ENCODE assay signal across 1 cellular context in the genomic region with DNA sequence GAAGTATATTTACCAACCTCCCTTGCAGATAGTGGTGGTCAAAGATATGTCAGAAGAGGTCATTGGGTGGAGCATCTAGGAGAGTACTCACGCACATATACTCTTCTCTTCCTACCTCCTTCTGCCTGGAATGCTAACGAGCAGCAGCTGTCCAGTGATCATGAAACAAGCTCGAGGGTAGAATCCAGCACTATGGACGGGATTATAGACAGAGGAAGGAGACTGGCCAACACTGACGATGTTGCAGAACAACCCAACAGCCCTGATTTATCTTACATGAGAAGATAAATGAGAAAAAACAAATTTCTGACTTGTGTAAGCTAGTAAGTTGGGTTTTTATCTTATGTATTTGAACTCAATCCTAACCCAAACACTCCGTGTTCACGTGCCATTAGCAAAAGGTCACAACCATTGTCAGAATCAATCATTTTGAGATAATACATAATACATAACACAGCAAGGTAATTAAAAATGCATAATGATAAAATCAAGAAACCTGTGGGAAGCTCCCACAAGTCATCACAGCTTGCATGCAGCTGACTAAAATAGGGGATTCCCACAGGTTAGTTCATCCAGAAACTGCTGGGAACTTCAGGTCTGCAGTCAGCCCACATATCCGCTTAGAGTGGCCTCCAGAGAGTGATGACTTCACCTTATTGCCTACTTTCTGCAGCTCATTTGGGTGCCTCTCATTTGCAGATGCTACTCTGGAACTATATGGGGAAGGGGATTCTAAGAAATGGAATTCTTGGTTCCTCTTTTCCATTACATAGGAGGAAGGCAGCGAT.
TF ChIP-seq lines count a peak whose summit lies in the region.

No MANE protein-coding gene starts in this region.

TF ChIP-seq in GM12878, 131 proteins besides CTCF, POLR2A, EP300 and RAD21 (continued from another document and continues in another):
- TF ChIP-seq, protein P1, sequence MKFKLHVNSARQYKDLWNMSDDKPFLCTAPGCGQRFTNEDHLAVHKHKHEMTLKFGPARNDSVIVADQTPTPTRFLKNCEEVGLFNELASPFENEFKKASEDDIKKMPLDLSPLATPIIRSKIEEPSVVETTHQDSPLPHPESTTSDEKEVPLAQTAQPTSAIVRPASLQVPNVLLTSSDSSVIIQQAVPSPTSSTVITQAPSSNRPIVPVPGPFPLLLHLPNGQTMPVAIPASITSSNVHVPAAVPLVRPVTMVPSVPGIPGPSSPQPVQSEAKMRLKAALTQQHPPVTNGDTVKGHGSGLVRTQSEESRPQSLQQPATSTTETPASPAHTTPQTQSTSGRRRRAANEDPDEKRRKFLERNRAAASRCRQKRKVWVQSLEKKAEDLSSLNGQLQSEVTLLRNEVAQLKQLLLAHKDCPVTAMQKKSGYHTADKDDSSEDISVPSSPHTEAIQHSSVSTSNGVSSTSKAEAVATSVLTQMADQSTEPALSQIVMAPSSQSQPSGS (IDR thresholded peaks at IDR 0.05; ENCODE audit: low read length), result peak; percentile 100
- TF ChIP-seq KAT2A (conservative IDR thresholded peaks at IDR 0.05; ENCODE audit: control insufficient read depth, low read depth, low read length) (no peak), FOXM1 (IDR thresholded peaks at IDR 0.05; ENCODE audit: low read depth, low read length) (peak; percentile 95), POU2F2 (IDR thresholded peaks at IDR 0.05; ENCODE audit: borderline replicate concordance, low read depth, low read length) (peak; percentile 55; the same call in 1 of the 3 replicates), ZNF217 (IDR thresholded peaks at IDR 0.05) (peak; percentile 61; the same call in 1 of the 2 replicates), NR2C1 (IDR thresholded peaks at IDR 0.05) (no peak; the same call in 1 of the 2 replicates), GABPA (IDR thresholded peaks at IDR 0.05; ENCODE audit: low read depth) (peak; percentile 48; the same call in 1 of the 2 replicates), POLR2AphosphoS5 (IDR thresholded peaks at IDR 0.05; ENCODE audit: low read length) (no peak), EED (IDR thresholded peaks at IDR 0.05; ENCODE audit: low read depth) (peak; percentile 94), JUNB (IDR thresholded peaks at IDR 0.05) (peak; percentile 88), RAD51 (IDR thresholded peaks at IDR 0.05) (peak; percentile 50), IRF4 (IDR thresholded peaks at IDR 0.05; ENCODE audit: low read depth, low read length) (peak; percentile 83), NBN (IDR thresholded peaks at IDR 0.05) (0 out of 2 replicates have a peak, but pooled peaks have one; percentile 23), MTA2 (IDR thresholded peaks at IDR 0.05; ENCODE audit: low read depth) (peak; percentile 92), NFIC (IDR thresholded peaks at IDR 0.05; ENCODE audit: low read depth, low read length) (peak; percentile 97), EGR1 (IDR thresholded peaks at IDR 0.05; ENCODE audit: borderline replicate concordance in 1 of 2, low read depth in 2 of 2, low read length in 2 of 2) (no peak), SMAD1 (IDR thresholded peaks at IDR 0.05; ENCODE audit: low read depth, partially characterized antibody) (peak; percentile 81), PML (IDR thresholded peaks at IDR 0.05; ENCODE audit: low read length) (0 out of 2 replicates have a peak, but pooled peaks have one; percentile 69), YY1 (IDR thresholded peaks at IDR 0.05; ENCODE audit: low read depth, low read length) (0 out of 2 replicates have a peak, but pooled peaks have one; percentile 31), BACH1 (IDR thresholded peaks at IDR 0.05; ENCODE audit: borderline replicate concordance) (no peak), ZZZ3 (IDR thresholded peaks at IDR 0.05; ENCODE audit: control insufficient read depth, insufficient read length, low read depth) (no peak), TCF7 (IDR thresholded peaks at IDR 0.05; ENCODE audit: borderline replicate concordance) (peak; percentile 49; the same call in 1 of the 2 replicates), MTA3 (IDR thresholded peaks at IDR 0.05; ENCODE audit: borderline replicate concordance, low read length) (no peak; the same call in 1 of the 2 replicates), SMC3 (IDR thresholded peaks at IDR 0.05; ENCODE audit: borderline replicate concordance, low read length) (no peak; the same call in 1 of the 2 replicates)
- TF ChIP-seq, protein P2, sequence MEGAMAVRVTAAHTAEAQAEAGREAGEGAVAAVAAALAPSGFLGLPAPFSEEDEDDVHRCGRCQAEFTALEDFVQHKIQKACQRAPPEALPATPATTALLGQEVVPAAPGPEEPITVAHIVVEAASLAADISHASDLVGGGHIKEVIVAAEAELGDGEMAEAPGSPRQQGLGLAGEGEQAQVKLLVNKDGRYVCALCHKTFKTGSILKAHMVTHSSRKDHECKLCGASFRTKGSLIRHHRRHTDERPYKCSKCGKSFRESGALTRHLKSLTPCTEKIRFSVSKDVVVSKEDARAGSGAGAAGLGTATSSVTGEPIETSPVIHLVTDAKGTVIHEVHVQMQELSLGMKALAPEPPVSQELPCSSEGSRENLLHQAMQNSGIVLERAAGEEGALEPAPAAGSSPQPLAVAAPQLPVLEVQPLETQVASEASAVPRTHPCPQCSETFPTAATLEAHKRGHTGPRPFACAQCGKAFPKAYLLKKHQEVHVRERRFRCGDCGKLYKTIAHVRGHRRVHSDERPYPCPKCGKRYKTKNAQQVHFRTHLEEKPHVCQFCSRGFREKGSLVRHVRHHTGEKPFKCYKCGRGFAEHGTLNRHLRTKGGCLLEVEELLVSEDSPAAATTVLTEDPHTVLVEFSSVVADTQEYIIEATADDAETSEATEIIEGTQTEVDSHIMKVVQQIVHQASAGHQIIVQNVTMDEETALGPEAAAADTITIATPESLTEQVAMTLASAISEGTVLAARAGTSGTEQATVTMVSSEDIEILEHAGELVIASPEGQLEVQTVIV (IDR thresholded peaks at IDR 0.05; ENCODE audit: borderline replicate concordance, partially characterized antibody), result no peak
- TF ChIP-seq, protein P3, sequence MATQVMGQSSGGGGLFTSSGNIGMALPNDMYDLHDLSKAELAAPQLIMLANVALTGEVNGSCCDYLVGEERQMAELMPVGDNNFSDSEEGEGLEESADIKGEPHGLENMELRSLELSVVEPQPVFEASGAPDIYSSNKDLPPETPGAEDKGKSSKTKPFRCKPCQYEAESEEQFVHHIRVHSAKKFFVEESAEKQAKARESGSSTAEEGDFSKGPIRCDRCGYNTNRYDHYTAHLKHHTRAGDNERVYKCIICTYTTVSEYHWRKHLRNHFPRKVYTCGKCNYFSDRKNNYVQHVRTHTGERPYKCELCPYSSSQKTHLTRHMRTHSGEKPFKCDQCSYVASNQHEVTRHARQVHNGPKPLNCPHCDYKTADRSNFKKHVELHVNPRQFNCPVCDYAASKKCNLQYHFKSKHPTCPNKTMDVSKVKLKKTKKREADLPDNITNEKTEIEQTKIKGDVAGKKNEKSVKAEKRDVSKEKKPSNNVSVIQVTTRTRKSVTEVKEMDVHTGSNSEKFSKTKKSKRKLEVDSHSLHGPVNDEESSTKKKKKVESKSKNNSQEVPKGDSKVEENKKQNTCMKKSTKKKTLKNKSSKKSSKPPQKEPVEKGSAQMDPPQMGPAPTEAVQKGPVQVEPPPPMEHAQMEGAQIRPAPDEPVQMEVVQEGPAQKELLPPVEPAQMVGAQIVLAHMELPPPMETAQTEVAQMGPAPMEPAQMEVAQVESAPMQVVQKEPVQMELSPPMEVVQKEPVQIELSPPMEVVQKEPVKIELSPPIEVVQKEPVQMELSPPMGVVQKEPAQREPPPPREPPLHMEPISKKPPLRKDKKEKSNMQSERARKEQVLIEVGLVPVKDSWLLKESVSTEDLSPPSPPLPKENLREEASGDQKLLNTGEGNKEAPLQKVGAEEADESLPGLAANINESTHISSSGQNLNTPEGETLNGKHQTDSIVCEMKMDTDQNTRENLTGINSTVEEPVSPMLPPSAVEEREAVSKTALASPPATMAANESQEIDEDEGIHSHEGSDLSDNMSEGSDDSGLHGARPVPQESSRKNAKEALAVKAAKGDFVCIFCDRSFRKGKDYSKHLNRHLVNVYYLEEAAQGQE (IDR thresholded peaks at IDR 0.05; ENCODE audit: low read depth, low read length), result no peak
- TF ChIP-seq, protein P4, sequence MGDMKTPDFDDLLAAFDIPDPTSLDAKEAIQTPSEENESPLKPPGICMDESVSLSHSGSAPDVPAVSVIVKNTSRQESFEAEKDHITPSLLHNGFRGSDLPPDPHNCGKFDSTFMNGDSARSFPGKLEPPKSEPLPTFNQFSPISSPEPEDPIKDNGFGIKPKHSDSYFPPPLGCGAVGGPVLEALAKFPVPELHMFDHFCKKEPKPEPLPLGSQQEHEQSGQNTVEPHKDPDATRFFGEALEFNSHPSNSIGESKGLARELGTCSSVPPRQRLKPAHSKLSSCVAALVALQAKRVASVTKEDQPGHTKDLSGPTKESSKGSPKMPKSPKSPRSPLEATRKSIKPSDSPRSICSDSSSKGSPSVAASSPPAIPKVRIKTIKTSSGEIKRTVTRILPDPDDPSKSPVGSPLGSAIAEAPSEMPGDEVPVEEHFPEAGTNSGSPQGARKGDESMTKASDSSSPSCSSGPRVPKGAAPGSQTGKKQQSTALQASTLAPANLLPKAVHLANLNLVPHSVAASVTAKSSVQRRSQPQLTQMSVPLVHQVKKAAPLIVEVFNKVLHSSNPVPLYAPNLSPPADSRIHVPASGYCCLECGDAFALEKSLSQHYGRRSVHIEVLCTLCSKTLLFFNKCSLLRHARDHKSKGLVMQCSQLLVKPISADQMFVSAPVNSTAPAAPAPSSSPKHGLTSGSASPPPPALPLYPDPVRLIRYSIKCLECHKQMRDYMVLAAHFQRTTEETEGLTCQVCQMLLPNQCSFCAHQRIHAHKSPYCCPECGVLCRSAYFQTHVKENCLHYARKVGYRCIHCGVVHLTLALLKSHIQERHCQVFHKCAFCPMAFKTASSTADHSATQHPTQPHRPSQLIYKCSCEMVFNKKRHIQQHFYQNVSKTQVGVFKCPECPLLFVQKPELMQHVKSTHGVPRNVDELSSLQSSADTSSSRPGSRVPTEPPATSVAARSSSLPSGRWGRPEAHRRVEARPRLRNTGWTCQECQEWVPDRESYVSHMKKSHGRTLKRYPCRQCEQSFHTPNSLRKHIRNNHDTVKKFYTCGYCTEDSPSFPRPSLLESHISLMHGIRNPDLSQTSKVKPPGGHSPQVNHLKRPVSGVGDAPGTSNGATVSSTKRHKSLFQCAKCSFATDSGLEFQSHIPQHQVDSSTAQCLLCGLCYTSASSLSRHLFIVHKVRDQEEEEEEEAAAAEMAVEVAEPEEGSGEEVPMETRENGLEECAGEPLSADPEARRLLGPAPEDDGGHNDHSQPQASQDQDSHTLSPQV (IDR thresholded peaks at IDR 0.05), result peak; percentile 73; the same call in 1 of the 2 replicates
- TF ChIP-seq, protein P5, sequence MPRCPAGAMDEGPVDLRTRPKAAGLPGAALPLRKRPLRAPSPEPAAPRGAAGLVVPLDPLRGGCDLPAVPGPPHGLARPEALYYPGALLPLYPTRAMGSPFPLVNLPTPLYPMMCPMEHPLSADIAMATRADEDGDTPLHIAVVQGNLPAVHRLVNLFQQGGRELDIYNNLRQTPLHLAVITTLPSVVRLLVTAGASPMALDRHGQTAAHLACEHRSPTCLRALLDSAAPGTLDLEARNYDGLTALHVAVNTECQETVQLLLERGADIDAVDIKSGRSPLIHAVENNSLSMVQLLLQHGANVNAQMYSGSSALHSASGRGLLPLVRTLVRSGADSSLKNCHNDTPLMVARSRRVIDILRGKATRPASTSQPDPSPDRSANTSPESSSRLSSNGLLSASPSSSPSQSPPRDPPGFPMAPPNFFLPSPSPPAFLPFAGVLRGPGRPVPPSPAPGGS (IDR thresholded peaks at IDR 0.05; ENCODE audit: borderline replicate concordance, insufficient read depth, low read depth, low read length, poor library complexity, severe bottlenecking), result peak; percentile 100
- TF ChIP-seq, protein P6, sequence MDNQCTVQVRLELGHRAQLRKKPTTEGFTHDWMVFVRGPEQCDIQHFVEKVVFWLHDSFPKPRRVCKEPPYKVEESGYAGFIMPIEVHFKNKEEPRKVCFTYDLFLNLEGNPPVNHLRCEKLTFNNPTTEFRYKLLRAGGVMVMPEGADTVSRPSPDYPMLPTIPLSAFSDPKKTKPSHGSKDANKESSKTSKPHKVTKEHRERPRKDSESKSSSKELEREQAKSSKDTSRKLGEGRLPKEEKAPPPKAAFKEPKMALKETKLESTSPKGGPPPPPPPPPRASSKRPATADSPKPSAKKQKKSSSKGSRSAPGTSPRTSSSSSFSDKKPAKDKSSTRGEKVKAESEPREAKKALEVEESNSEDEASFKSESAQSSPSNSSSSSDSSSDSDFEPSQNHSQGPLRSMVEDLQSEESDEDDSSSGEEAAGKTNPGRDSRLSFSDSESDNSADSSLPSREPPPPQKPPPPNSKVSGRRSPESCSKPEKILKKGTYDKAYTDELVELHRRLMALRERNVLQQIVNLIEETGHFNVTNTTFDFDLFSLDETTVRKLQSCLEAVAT (IDR thresholded peaks at IDR 0.05), result 0 out of 2 replicates have a peak, but pooled peaks have one; percentile 17
- TF ChIP-seq, protein P7, sequence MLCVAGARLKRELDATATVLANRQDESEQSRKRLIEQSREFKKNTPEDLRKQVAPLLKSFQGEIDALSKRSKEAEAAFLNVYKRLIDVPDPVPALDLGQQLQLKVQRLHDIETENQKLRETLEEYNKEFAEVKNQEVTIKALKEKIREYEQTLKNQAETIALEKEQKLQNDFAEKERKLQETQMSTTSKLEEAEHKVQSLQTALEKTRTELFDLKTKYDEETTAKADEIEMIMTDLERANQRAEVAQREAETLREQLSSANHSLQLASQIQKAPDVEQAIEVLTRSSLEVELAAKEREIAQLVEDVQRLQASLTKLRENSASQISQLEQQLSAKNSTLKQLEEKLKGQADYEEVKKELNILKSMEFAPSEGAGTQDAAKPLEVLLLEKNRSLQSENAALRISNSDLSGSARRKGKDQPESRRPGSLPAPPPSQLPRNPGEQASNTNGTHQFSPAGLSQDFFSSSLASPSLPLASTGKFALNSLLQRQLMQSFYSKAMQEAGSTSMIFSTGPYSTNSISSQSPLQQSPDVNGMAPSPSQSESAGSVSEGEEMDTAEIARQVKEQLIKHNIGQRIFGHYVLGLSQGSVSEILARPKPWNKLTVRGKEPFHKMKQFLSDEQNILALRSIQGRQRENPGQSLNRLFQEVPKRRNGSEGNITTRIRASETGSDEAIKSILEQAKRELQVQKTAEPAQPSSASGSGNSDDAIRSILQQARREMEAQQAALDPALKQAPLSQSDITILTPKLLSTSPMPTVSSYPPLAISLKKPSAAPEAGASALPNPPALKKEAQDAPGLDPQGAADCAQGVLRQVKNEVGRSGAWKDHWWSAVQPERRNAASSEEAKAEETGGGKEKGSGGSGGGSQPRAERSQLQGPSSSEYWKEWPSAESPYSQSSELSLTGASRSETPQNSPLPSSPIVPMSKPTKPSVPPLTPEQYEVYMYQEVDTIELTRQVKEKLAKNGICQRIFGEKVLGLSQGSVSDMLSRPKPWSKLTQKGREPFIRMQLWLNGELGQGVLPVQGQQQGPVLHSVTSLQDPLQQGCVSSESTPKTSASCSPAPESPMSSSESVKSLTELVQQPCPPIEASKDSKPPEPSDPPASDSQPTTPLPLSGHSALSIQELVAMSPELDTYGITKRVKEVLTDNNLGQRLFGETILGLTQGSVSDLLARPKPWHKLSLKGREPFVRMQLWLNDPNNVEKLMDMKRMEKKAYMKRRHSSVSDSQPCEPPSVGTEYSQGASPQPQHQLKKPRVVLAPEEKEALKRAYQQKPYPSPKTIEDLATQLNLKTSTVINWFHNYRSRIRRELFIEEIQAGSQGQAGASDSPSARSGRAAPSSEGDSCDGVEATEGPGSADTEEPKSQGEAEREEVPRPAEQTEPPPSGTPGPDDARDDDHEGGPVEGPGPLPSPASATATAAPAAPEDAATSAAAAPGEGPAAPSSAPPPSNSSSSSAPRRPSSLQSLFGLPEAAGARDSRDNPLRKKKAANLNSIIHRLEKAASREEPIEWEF (IDR thresholded peaks at IDR 0.05; ENCODE audit: insufficient replicate concordance, low read depth, low read length), result peak; percentile 92
